ENCODE assay signal across 1 cellular context in the genomic region with DNA sequence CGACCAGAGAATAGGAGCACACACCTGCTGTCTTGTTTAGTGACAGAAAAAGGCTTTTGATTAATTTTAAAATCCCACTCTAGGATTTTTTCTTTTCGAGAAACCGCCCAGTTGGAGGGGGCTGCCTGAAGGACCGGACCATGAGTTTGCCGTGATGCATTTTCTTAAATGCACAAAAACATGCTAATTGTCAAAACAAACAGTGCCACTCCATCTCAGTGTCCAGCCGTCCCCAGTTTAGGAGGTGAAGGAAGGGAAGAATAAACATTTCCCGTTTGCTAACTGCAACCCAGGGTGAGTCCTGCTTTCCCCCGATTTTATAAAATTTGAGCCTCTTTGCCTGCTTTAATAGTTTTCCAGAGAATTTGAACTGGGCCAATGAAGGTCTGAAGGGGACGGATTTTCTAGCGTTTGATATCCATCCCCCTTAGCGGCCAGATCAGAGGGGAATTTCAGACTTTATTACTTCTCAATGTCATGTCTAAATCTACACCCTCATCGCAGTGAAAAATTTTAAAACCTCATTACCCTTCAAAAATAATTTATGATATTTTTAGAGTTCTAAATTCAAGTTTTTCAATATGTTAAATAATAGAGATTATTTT.
TF ChIP-seq lines count a peak whose summit lies in the region.

No MANE protein-coding gene starts in this region.

TF ChIP-seq in GM23338, 12 proteins besides CTCF, POLR2A, EP300 and RAD21:
- TF ChIP-seq EZH2 (IDR thresholded peaks at IDR 0.05; ENCODE audit: low read depth, unreplicated experiment) = peak; percentile 43
- no peak for TF ChIP-seq POLR2AphosphoS5 (IDR thresholded peaks at IDR 0.05; ENCODE audit: low read depth)
- TF ChIP-seq JUNB (IDR thresholded peaks at IDR 0.05; ENCODE audit: unreplicated experiment) = no peak
- TF ChIP-seq STAT1 (IDR thresholded peaks at IDR 0.05; ENCODE audit: unreplicated experiment) = no peak
TF ChIP-seq in GM23338: peak in this region for 1.
